ENCODE assay signal across 8 cellular contexts in genomic region chr9:99819123-99819483, GRCh38. TPM values are rescaled to one million over a fixed set of nuclear protein-coding genes. Genes with fewer than 3 reads are reported as not detected.
A peak's percentile ranks its signal among the peaks of the same experiment; 100 is the strongest.
DNase-seq lines count a peak whose midpoint lies in the region; ATAC-seq, FAIRE-seq and TF ChIP-seq lines count a peak whose summit lies in the region.

No MANE protein-coding gene starts in this region.

- H4K20me1 ChIP-seq in astrocyte (ENCODE audit: insufficient read depth, low read length): no peaks in the 10 kb centered on the region

- DNase-seq in AG04449 (ENCODE audit: low read depth, low spot score): no peak
- no peak for DNase-seq in astrocyte (ENCODE audit: low read depth)
- DNase-seq in lung (ENCODE audit: low spot score): no peak
- no peak for DNase-seq in vagina (ENCODE audit: extremely low spot score in 2 of 2)
- no peak for DNase-seq in cerebellar cortex (ENCODE audit: low spot score)
- DNase-seq in NCI-H2196 treated with DMSO at 0.1 percent for 48 hours (lab: John Stamatoyannopoulos, UW; ENCODE audit: unreplicated experiment): no peak

- H3K27ac ChIP-seq in HUES48 (ENCODE audit: low read depth, low read length) (peak overlapping the region; percentile 95), astrocyte (ENCODE audit: low read depth, low read length) (peak overlapping the region; percentile 88), lung (ENCODE audit: low read depth in 1 of 2, low read length in 1 of 2) (peak overlapping the region; percentile 95 to 100), vagina (peak overlapping the region; percentile 99)

- no peak for TF ChIP-seq POLR2A in vagina (IDR thresholded peaks at IDR 0.05)

- peak overlapping the region; percentile 89 for H3K27ac Mint-ChIP-seq in astrocyte (ENCODE audit: unreplicated experiment)

- no peaks in the 10 kb centered on the region for H3K36me3 ChIP-seq in HUES48 (ENCODE audit: control insufficient read depth, insufficient read depth, low read length)
- H3K36me3 ChIP-seq in astrocyte (ENCODE audit: insufficient read depth, low read length): no peaks in the 10 kb centered on the region
- H3K36me3 ChIP-seq in lung (ENCODE audit: control insufficient read depth in 2 of 2, insufficient read depth in 2 of 2, low read length in 2 of 2): no peaks in the 10 kb centered on the region
- no peaks in the 10 kb centered on the region for H3K36me3 ChIP-seq in vagina

- H3K27me3 ChIP-seq in HUES48 (ENCODE audit: control insufficient read depth, insufficient read depth, low read length): peaks cover 40% of the 10 kb centered on the region
- peaks cover under 1% of the 10 kb centered on the region for H3K27me3 ChIP-seq in astrocyte (ENCODE audit: insufficient read depth, low read length)
- H3K27me3 ChIP-seq in lung (ENCODE audit: control insufficient read depth, insufficient read depth): no peaks in the 10 kb centered on the region
- H3K27me3 ChIP-seq in vagina: no peaks in the 10 kb centered on the region

- H3K27me3 Mint-ChIP-seq in astrocyte (ENCODE audit: low read depth, unreplicated experiment): no peaks in the 10 kb centered on the region

- POLR2A ChIA-PET in AG04449 (lab: Yijun Ruan, JAX): interaction anchor here (0.6 to 0.9 kb wide), 3 partner anchors 9 to 556 kb away, joined by 3 read pairs; no protein-coding TSS in a partner anchor

- H3K9me3 Mint-ChIP-seq in astrocyte (ENCODE audit: unreplicated experiment): peaks cover 3% of the 10 kb centered on the region

- no peak for FAIRE-seq in astrocyte (lab: Jason Lieb, UNC)

- no peak for TF ChIP-seq CTCF in AG04449 (IDR thresholded peaks at IDR 0.05; ENCODE audit: insufficient read depth, low read length, missing control alignments)
- TF ChIP-seq CTCF in astrocyte (IDR thresholded peaks at IDR 0.05; ENCODE audit: insufficient read depth, low read depth, low read length): no peak
- no peak for TF ChIP-seq CTCF in lung (IDR thresholded peaks at IDR 0.05; ENCODE audit: control extremely low read depth, extremely low read depth)
- TF ChIP-seq CTCF in vagina (IDR thresholded peaks at IDR 0.05): no peak

- peaks cover 10% of the 10 kb centered on the region for H3K4me1 Mint-ChIP-seq in astrocyte (ENCODE audit: low read depth, unreplicated experiment)

- H3K9ac ChIP-seq in HUES48 (ENCODE audit: low read depth, low read length) (peak overlapping the region; percentile 91), astrocyte (ENCODE audit: low read length) (peak overlapping the region; percentile 92)

- ATAC-seq in lung (ENCODE audit: insufficient read depth, low FRiP score) (no peak), HG03571 (IDR thresholded peaks at IDR 0.05; ENCODE audit: unreplicated experiment) (no peak)

- CTCF ChIA-PET in AG04449 (lab: Yijun Ruan, JAX): interaction anchor here (0.9 to 1.1 kb wide), 2 partner anchors 9 to 634 kb away, joined by 4 read pairs; no protein-coding TSS in a partner anchor

- H3K9me3 ChIP-seq in HUES48 (ENCODE audit: control insufficient read depth, insufficient read depth, low read length) (no peaks in the 10 kb centered on the region), astrocyte (ENCODE audit: insufficient read depth, low read depth, low read length) (no peaks in the 10 kb centered on the region), lung (ENCODE audit: control insufficient read depth in 2 of 2, insufficient read depth in 1 of 2, low read length in 1 of 2) (no peaks in the 10 kb centered on the region), vagina (no peaks in the 10 kb centered on the region)

- peak overlapping the region; percentile 86 for H3K4me2 ChIP-seq in astrocyte (ENCODE audit: low read length)

- 0% methylated on average over 5 of the region's 5 CpGs for WGBS in lung, 2 donors

- peaks cover 43% of the 10 kb centered on the region for H3K4me1 ChIP-seq in HUES48 (ENCODE audit: control insufficient read depth, insufficient read depth, low read length)
- peaks cover 26% of the 10 kb centered on the region for H3K4me1 ChIP-seq in astrocyte (ENCODE audit: insufficient read depth, low read length)
- peaks cover 0 to 10% of the 10 kb centered on the region in 2 donors for H3K4me1 ChIP-seq in lung (ENCODE audit: control insufficient read depth in 2 of 2, insufficient read depth in 2 of 2, low read length in 2 of 2)
- H3K4me1 ChIP-seq in vagina: peaks cover 31% of the 10 kb centered on the region

- H3K79me2 ChIP-seq in astrocyte (ENCODE audit: insufficient read depth, low read length): peaks cover 5% of the 10 kb centered on the region

- intact Hi-C loops in vagina (cut with DNase I): no loop called here

- no peaks in the 10 kb centered on the region for H3K36me3 Mint-ChIP-seq in astrocyte (ENCODE audit: low read depth, unreplicated experiment)

- H3K4me3 Mint-ChIP-seq in astrocyte (ENCODE audit: unreplicated experiment): peak overlapping the region; percentile 95

- H2AFZ ChIP-seq in astrocyte (ENCODE audit: low read depth, low read length): peak overlapping the region; percentile 78

- H3K4me3 ChIP-seq in AG04449 (ENCODE audit: low read depth, low read length): peak overlapping the region; percentile 81
- H3K4me3 ChIP-seq in HUES48 (ENCODE audit: low read depth, low read length): peak overlapping the region; percentile 71
- H3K4me3 ChIP-seq in astrocyte (ENCODE audit: insufficient read depth, low read depth, low read length): peak overlapping the region; percentile 83
- H3K4me3 ChIP-seq in lung: peak overlapping the region; percentile 56
- peak overlapping the region; percentile 81 to 92 for H3K4me3 ChIP-seq in vagina

RNA-seq across cellular contexts. Expression of gene NR4A3, which starts 2.6 kb away (rescaled TPM):
- total RNA-seq in astrocyte (3.2 and 3.6 TPM in 2 replicates), lung (10 to 100 TPM in 1 of 2 donors, 1 to 10 TPM in 1; 2.3 to 11.7 TPM), vagina (23.3 TPM)
- polyA plus RNA-seq in lung: 1 to 10 TPM; 2.6 to 2.7 TPM
